15 cellular contexts compared by ENCODE assay signal in the genomic region with DNA sequence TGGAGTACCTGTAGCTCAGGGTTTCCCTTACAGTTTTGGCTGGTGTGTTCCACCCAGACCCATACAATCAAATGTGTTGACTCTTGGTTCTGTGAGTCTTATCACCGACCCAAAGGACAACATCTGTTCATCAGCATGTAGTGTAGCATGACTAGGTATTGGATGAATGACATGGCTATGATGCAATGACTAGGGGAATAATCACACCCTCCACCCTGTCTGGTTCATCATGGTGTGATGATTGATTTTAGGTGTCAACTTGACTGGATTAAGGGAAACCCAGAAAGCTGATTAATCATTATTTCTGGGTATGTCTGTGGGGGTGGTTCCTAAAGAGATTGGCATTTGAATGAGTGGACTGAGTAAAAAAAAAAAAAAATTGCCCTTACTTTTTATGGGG.
"Had no signal": no experiment of that assay in that cellular context is flagged by ENCODE, and none has a peak within 500 bp of the region (broad histone marks: within the 10 kb centered on the region; RNA-seq: fewer than 3 reads in every experiment).

No MANE protein-coding gene starts in this region.

- H3K27me3 ChIP-seq: hepatocyte, right atrium auricular region, suprapubic skin, upper lobe of right lung had no signal

- H3K27ac Mint-ChIP-seq: stimulated activated naive B cell treated with anti-CD40 and anti-IgM and Interleukin-4, amounts not matched to agents 10 μg/mL and 1 μg/mL and 100 μg/mL, for 72 hours; T-helper 2 cell treated with Interferon-gamma antibody and Interleukin-4, amounts not matched to agents 5 μg/mL and 100 μg/mL, for 36 hours had no signal

- H3K4me3 Mint-ChIP-seq: stimulated activated naive B cell treated with anti-CD40 and anti-IgM and Interleukin-4, amounts not matched to agents 10 μg/mL and 1 μg/mL and 100 μg/mL, for 72 hours; T-helper 2 cell treated with Interferon-gamma antibody and Interleukin-4, amounts not matched to agents 5 μg/mL and 100 μg/mL, for 36 hours had no signal

- H3K4me2 ChIP-seq: hepatocyte had no signal

- H3K79me2 ChIP-seq: hepatocyte had no signal

- H3K27ac ChIP-seq: coronary artery, hepatocyte, lower lobe of right lung, right atrium auricular region, suprapubic skin, upper lobe of right lung had no signal

- H2AFZ ChIP-seq: hepatocyte had no signal

- H3K9me3 ChIP-seq: lower lobe of right lung, right atrium auricular region, suprapubic skin, upper lobe of right lung had no signal

- H3K36me3 ChIP-seq: lower lobe of right lung, right atrium auricular region, suprapubic skin, upper lobe of right lung had no signal

- DNase-seq: activated CD8-positive, alpha-beta memory T cell treated with anti-CD3 and anti-CD28 coated beads for 24 hours; activated effector memory CD4-positive, alpha-beta T cell treated with anti-CD3 and anti-CD28 coated beads, Interleukin-2, amount 50 U/mL, for 16 hours; central memory CD4-positive, alpha-beta T cell; effector CD4-positive, alpha-beta T cell; kidney glomerular epithelial cell; lower lobe of right lung; midbrain; small intestine; stimulated activated naive B cell treated with anti-CD40 and anti-IgM and Interleukin-4, amounts not matched to agents 10 μg/mL and 1 μg/mL and 100 μg/mL, for 72 hours; upper lobe of right lung had no signal

- H3K4me3 ChIP-seq: coronary artery, hepatocyte, lower lobe of right lung, right atrium auricular region, suprapubic skin, upper lobe of right lung had no signal

- H3K4me1 ChIP-seq: lower lobe of right lung, right atrium auricular region, suprapubic skin, upper lobe of right lung had no signal

- ATAC-seq: lower lobe of right lung; stimulated activated naive B cell treated with anti-CD40 and anti-IgM and Interleukin-4, amounts not matched to agents 10 μg/mL and 1 μg/mL and 100 μg/mL, for 72 hours; upper lobe of right lung had no signal
